In the genomic region with DNA sequence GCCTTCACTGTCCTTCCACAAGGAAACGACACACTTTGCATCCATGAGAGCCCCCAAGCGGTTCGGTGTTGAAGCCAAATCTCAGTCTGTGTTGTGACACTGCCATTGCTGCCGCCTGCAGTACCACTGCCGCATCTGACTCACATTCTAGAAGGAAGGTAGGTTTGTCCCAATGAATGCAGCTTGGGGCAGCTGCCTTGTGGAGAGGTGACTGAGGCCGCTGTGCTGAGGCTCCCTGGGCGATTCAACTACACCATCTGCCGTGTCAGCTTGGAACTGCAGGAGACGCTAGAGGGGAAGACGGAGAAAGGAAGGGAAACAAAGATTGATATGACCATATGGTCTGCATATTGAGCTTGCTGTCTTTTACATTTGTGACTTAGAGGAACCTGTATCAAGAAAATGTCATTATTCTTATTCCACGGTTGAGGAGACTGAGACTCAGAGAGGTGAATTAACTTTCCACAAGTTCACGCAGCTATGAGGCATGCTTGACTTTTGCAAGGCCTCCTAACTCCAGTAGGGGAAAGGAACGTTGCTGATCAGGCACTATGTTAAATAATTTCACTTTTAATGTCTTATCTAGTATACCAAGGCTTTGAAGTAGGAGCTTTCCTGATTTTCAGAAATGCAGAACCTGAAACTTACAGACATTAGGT, we compare ENCODE assay signal across 8 cellular contexts. TPM values are rescaled to one million over a fixed set of nuclear protein-coding genes. Genes with fewer than 3 reads are reported as not detected.
DNase-seq lines count a peak whose midpoint lies in the region; ATAC-seq and TF ChIP-seq lines count a peak whose summit lies in the region.

No MANE protein-coding gene starts in this region.

- no peaks in the 10 kb centered on the region for H3K4me1 ChIP-seq in adipocyte (ENCODE audit: control insufficient read depth, insufficient read depth, low read length)
- no peaks in the 10 kb centered on the region for H3K4me1 ChIP-seq in left ventricle myocardium inferior
- no peaks in the 10 kb centered on the region for H3K4me1 ChIP-seq in sigmoid colon

- peak; percentile 41 for DNase-seq in NK-92 treated with Interleukin-12 subunit alpha and Interleukin-12 subunit beta, amount 100 ng/mL, for 24 hours (lab: John Stamatoyannopoulos, UW)
- no peak for DNase-seq in NK-92 (lab: John Stamatoyannopoulos, UW; ENCODE audit: unreplicated experiment)
- peak; percentile 82 for DNase-seq in NCI-H1436 treated with DMSO at 0.1 percent for 48 hours (lab: John Stamatoyannopoulos, UW)
- peak; percentile 13 to 48 for DNase-seq in SW 1271 (lab: John Stamatoyannopoulos, UW)
- DNase-seq in adipocyte (ENCODE audit: low read depth), result peak; percentile 88
- DNase-seq in left ventricle myocardium inferior, result peak; percentile 58
- DNase-seq in sigmoid colon, result peak; percentile 77

- intact Hi-C loops in left ventricle myocardium inferior (cut with micrococcal nuclease), result loop anchor here (2.0 to 5.0 kb wide), 2 partner anchors 94 to 155 kb away; no protein-coding TSS in a partner anchor
- intact Hi-C loops in sigmoid colon (cut with DNase I), result loop anchor here (2.0 to 5.0 kb wide), 2 partner anchors 94 to 150 kb away; no protein-coding TSS in a partner anchor

- H3K4me3 ChIP-seq in adipocyte (ENCODE audit: low read length), result no peak overlapping the region
- H3K4me3 ChIP-seq in left ventricle myocardium inferior, result no peak overlapping the region
- no peak overlapping the region for H3K4me3 ChIP-seq in sigmoid colon

- peak; percentile 96 for TF ChIP-seq CTCF in left ventricle myocardium inferior (IDR thresholded peaks at IDR 0.05; ENCODE audit: borderline replicate concordance)
- TF ChIP-seq CTCF in sigmoid colon (IDR thresholded peaks at IDR 0.05), result peak; percentile 55 to 82 (median 71)

- H3K27me3 ChIP-seq in adipocyte (replicated peaks; ENCODE audit: control insufficient read depth, insufficient read depth, low read length), result no peaks in the 10 kb centered on the region
- no peaks in the 10 kb centered on the region for H3K27me3 ChIP-seq in left ventricle myocardium inferior (ENCODE audit: low read depth)
- no peaks in the 10 kb centered on the region for H3K27me3 ChIP-seq in sigmoid colon

- H3K9ac ChIP-seq in adipocyte (ENCODE audit: low read length), result no peak overlapping the region

- TF ChIP-seq POLR2A in sigmoid colon (IDR thresholded peaks at IDR 0.05), result no peak

- no peak overlapping the region for H3K27ac ChIP-seq in left ventricle myocardium inferior (replicated peaks)
- no peak overlapping the region for H3K27ac ChIP-seq in sigmoid colon

- ATAC-seq in HG02870 (IDR thresholded peaks at IDR 0.05; ENCODE audit: unreplicated experiment), result peak; percentile 96

- no peak for TF ChIP-seq EP300 in sigmoid colon (IDR thresholded peaks at IDR 0.05)

- H3K9me3 ChIP-seq in adipocyte (ENCODE audit: control insufficient read depth, low read length) (no peaks in the 10 kb centered on the region), left ventricle myocardium inferior (replicated peaks) (no peaks in the 10 kb centered on the region), sigmoid colon (no peaks in the 10 kb centered on the region)

- peaks cover 9% of the 10 kb centered on the region for H3K36me3 ChIP-seq in adipocyte (ENCODE audit: control insufficient read depth, insufficient read depth, low read length, severe bottlenecking)
- no peaks in the 10 kb centered on the region for H3K36me3 ChIP-seq in left ventricle myocardium inferior
- no peaks in the 10 kb centered on the region for H3K36me3 ChIP-seq in sigmoid colon

- 16 to 17% methylated on average over 13 of the region's 13 CpGs for WGBS in sigmoid colon, 2 donors

RNA-seq across cellular contexts. Expression of a gene that starts 43.5 kb away (rescaled TPM):
- 56.8 TPM for total RNA-seq in left ventricle myocardium inferior
- total RNA-seq in sigmoid colon, result 10 to 100 TPM; 47.1 to 65.2 (median 56.9) TPM
- polyA plus RNA-seq in sigmoid colon, result 10 to 100 TPM in 1 of 3 donors, 1 to 10 TPM in 2; 4.8 to 24.6 (median 7.4) TPM
